In genomic region chr12:107042801-107043200, GRCh38 we compare ENCODE assay signal across 1 cellular context.
A peak's percentile ranks its signal among the peaks of the same experiment; 100 is the strongest.
TF ChIP-seq lines count a peak whose summit lies in the region.

No MANE protein-coding gene starts in this region.

TF ChIP-seq in HepG2, 621 proteins besides CTCF, POLR2A, EP300 and RAD21:
- no peak for TF ChIP-seq ZNF362 (CRISPR knock-in tag; IDR thresholded peaks at IDR 0.05; ENCODE audit: borderline replicate concordance)
- peak; percentile 23; the same call in 1 of the 2 replicates for TF ChIP-seq HNF4A (CRISPR knock-in tag; IDR thresholded peaks at IDR 0.05)
- 0 out of 2 replicates have a peak, but pooled peaks have one; percentile 18 for TF ChIP-seq HNF4G (IDR thresholded peaks at IDR 0.05; ENCODE audit: borderline replicate concordance, low read depth, low read length)
- no peak for TF ChIP-seq HNF4G (CRISPR knock-in tag; IDR thresholded peaks at IDR 0.05; ENCODE audit: borderline replicate concordance, low read depth)
- no peak for TF ChIP-seq MATR3 (CRISPR knock-in tag; IDR thresholded peaks at IDR 0.05)
- TF ChIP-seq DPF2 (CRISPR knock-in tag; IDR thresholded peaks at IDR 0.05; ENCODE audit: borderline replicate concordance, low read depth) = no peak
- no peak for TF ChIP-seq MEIS1 (CRISPR knock-in tag; IDR thresholded peaks at IDR 0.05; ENCODE audit: borderline replicate concordance)
- no peak for TF ChIP-seq ZSCAN21 (CRISPR knock-in tag; IDR thresholded peaks at IDR 0.05; ENCODE audit: borderline replicate concordance)
- TF ChIP-seq MLX (CRISPR knock-in tag; IDR thresholded peaks at IDR 0.05) = no peak
- TF ChIP-seq ZNF589 (CRISPR knock-in tag; conservative IDR thresholded peaks at IDR 0.05) = no peak
- TF ChIP-seq ZMYM4 (CRISPR knock-in tag; IDR thresholded peaks at IDR 0.05) = peak; percentile 31; the same call in 1 of the 2 replicates
- peak; percentile 36; the same call in 1 of the 2 replicates for TF ChIP-seq HOMEZ (CRISPR knock-in tag; IDR thresholded peaks at IDR 0.05; ENCODE audit: low read depth)
- no peak for TF ChIP-seq RERE (CRISPR knock-in tag; IDR thresholded peaks at IDR 0.05; ENCODE audit: low read depth)
- TF ChIP-seq ZNF646 (CRISPR knock-in tag; IDR thresholded peaks at IDR 0.05) = no peak
TF ChIP-seq in HepG2: peak in this region for 4.
